ENCODE assay signal across 15 cellular contexts in the genomic region with DNA sequence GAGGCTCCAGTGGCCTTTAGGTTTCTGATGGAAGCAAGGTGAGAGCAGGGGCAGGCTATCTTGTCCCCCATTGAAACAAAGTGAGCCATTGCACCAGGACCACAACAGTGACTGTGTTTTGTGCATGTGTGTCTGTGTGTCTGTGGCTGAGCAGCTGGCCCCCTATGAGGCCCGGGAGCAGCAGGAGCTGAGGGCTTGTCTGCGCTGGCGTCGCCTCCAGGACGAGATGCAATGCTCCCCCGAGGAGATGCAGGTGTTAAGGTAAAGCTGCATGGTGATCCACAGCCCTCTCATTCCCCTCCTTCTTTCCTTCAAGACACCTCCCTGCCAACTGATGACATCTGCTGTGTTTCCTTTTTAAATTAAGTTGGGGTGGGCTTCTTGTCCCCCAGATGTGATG.
A peak's percentile ranks its signal among the peaks of the same experiment; 100 is the strongest.
DNase-seq lines count a peak whose midpoint lies in the region; ATAC-seq, FAIRE-seq and TF ChIP-seq lines count a peak whose summit lies in the region.
"Had no signal": no experiment of that assay in that cellular context is flagged by ENCODE, and none has a peak within 500 bp of the region (broad histone marks: within the 10 kb centered on the region; RNA-seq: fewer than 3 reads in every experiment).

No MANE protein-coding gene starts in this region.

- no peaks in the 10 kb centered on the region for H3K23me2 ChIP-seq in H1 (ENCODE audit: low read depth, low read length)

- H2BK5ac ChIP-seq in H1 (ENCODE audit: low read depth, low read length) = no peak overlapping the region

- H3K36me3 Mint-ChIP-seq in neural crest cell (ENCODE audit: low read depth) = no peaks in the 10 kb centered on the region
- no peaks in the 10 kb centered on the region for H3K36me3 Mint-ChIP-seq in activated T-cell treated with anti-CD3 and anti-CD28 coated beads, Interleukin-2, amount 50 U/mL, for 72 hours (ENCODE audit: insufficient read depth in 2 of 2)

- TF ChIP-seq EP300 in H1 (IDR thresholded peaks at IDR 0.05; ENCODE audit: borderline replicate concordance in 1 of 2, low read depth in 2 of 2, low read length in 2 of 2) = no peak

- H3K4me3 ChIP-seq in left ventricle myocardium inferior (no peak overlapping the region), H1 (ENCODE audit: extremely low read depth in 1 of 4, insufficient read depth in 2 of 4, low read depth in 3 of 4, low read length in 4 of 4) (no peak overlapping the region)
- H3K4me3 ChIP-seq: uterus had no signal

- no peak overlapping the region for H3K9ac ChIP-seq in H1 (replicated peaks in 1 of 4; ENCODE audit: extremely low read depth in 1 of 4, low read depth in 3 of 4, low read length in 3 of 4)

- no peak for TF ChIP-seq RAD21 in H1 (IDR thresholded peaks at IDR 0.05 in 1 of 2, conservative IDR thresholded peaks at IDR 0.05 in 1 of 2; ENCODE audit: low read depth in 2 of 2, low read length in 2 of 2)

- CTCF ChIA-PET in H1 (lab: Charles Lee; ENCODE audit: partially characterized antibody) = no interaction called here

- DNase-seq in left ventricle myocardium inferior (no peak), cardiac septum (ENCODE audit: low spot score) (no peak), H1 (ENCODE audit: low read depth in 1 of 2, low spot score in 2 of 2) (no peak), neural crest cell (ENCODE audit: low read depth, low spot score) (no peak), NOMO-1 treated with DMSO at 0.1 percent for 48 hours (lab: John Stamatoyannopoulos, UW; ENCODE audit: unreplicated experiment) (no peak), ACHN (no peak)
- DNase-seq in activated T-cell treated with anti-CD3 and anti-CD28 coated beads, Interleukin-2, amount 50 U/mL, for 72 hours = no peak
- DNase-seq: activated CD4-positive, alpha-beta T cell treated with anti-CD3 and anti-CD28 coated beads, Interleukin-2, amount 10 ng/mL, durations not matched to agents 24 days and 14 days; left colon; NCI-H526; Right ventricle myocardium superior had no signal

- no peak overlapping the region for H3K18ac ChIP-seq in H1 (ENCODE audit: extremely low read depth, low read length)

- WGBS in H1 (ENCODE audit: extremely low coverage in 1 of 2, insufficient coverage in 1 of 2, insufficient read length in 1 of 2, insufficient replicate concordance in 2 of 2, low coverage in 1 of 2, low lambda C conversion rate in 2 of 2, missing lambda C conversion rate in 1 of 2), 2 experiments = 87% methylated on average over 6 of the region's 6 CpGs; no CpG with 5 or more reads in 1 of the 2 experiments

- no peaks in the 10 kb centered on the region; a peak in 1 of 4 replicates for H3K79me2 ChIP-seq in H1 (ENCODE audit: control insufficient read depth in 1 of 2, insufficient read depth in 2 of 2, low read length in 2 of 2)

- H3K27ac Mint-ChIP-seq in neural crest cell (ENCODE audit: unreplicated experiment) = peak overlapping the region; percentile 37
- H3K27ac Mint-ChIP-seq in activated T-cell treated with anti-CD3 and anti-CD28 coated beads, Interleukin-2, amount 50 U/mL, for 72 hours = no peak overlapping the region
- H3K27ac Mint-ChIP-seq: activated CD4-positive, alpha-beta T cell treated with anti-CD3 and anti-CD28 coated beads, Interleukin-2, amount 10 ng/mL, durations not matched to agents 24 days and 14 days; activated T-helper 17 cell treated with anti-CD3 and anti-CD28 coated beads, Interleukin-2, amount 50 U/mL, for 72 hours had no signal

- H4K5ac ChIP-seq in H1 (ENCODE audit: insufficient read length, low read depth, low read length) = no peak overlapping the region

- H4K91ac ChIP-seq in H1 (replicated peaks; ENCODE audit: insufficient read length, low read length) = no peak overlapping the region

- no peak overlapping the region for H2BK12ac ChIP-seq in H1 (ENCODE audit: low read depth, low read length)

- peak overlapping the region; percentile 51; the same call in 1 of the 2 replicates for H4K8ac ChIP-seq in H1 (ENCODE audit: extremely low read depth, insufficient read depth, low read length)

- no peak for FAIRE-seq in H1 (lab: Jason Lieb, UNC)

- H4K20me1 ChIP-seq in H1 (replicated peaks in 1 of 2; ENCODE audit: control insufficient read depth in 1 of 2, insufficient read depth in 2 of 2, low read length in 2 of 2) = no peaks in the 10 kb centered on the region

- peak overlapping the region; percentile 77 for H3K27ac ChIP-seq in left ventricle myocardium inferior (replicated peaks)
- no peak overlapping the region for H3K27ac ChIP-seq in H1 (ENCODE audit: low read depth, low read length)
- H3K27ac ChIP-seq: neutrophil had no signal

- no peak overlapping the region for H3K4ac ChIP-seq in H1 (replicated peaks; ENCODE audit: insufficient read length, low read depth, low read length)

- H3K27me3 ChIP-seq in left ventricle myocardium inferior (ENCODE audit: low read depth) (no peaks in the 10 kb centered on the region), H1 (replicated peaks in 1 of 4; ENCODE audit: control insufficient read depth in 3 of 4, extremely low read depth in 1 of 4, insufficient read depth in 3 of 4, low read length in 3 of 4) (no peaks in the 10 kb centered on the region)
- H3K27me3 ChIP-seq: neutrophil, uterus had no signal

- peaks cover 48% of the 10 kb centered on the region for H3K4me1 ChIP-seq in left ventricle myocardium inferior
- H3K4me1 ChIP-seq in H1 (replicated peaks in 1 of 4; ENCODE audit: control insufficient read depth in 3 of 4, insufficient read depth in 4 of 4, low read length in 3 of 4) = peaks cover 0 to 3% (median 1%) of the 10 kb centered on the region in 4 experiments; a peak in 3 of 7 replicates

- POLR2A ChIA-PET in H1 (lab: Charles Lee; ENCODE audit: partially characterized antibody) = no interaction called here

- H3K27me3 Mint-ChIP-seq in neural crest cell (ENCODE audit: low read depth) = no peaks in the 10 kb centered on the region
- H3K27me3 Mint-ChIP-seq in activated T-cell treated with anti-CD3 and anti-CD28 coated beads, Interleukin-2, amount 50 U/mL, for 72 hours (ENCODE audit: low read depth) = no peaks in the 10 kb centered on the region
- H3K27me3 Mint-ChIP-seq: activated CD4-positive, alpha-beta T cell treated with anti-CD3 and anti-CD28 coated beads, Interleukin-2, amount 10 ng/mL, durations not matched to agents 24 days and 14 days; activated T-helper 17 cell treated with anti-CD3 and anti-CD28 coated beads, Interleukin-2, amount 50 U/mL, for 72 hours had no signal

- no peaks in the 10 kb centered on the region for H3K79me1 ChIP-seq in H1 (ENCODE audit: low read depth, low read length)

- TF ChIP-seq POLR2A in H1 (IDR thresholded peaks at IDR 0.05; ENCODE audit: control extremely low read depth in 1 of 2, low read depth in 2 of 2, low read length in 2 of 2) = no peak

- no peak for ATAC-seq in activated T-cell treated with anti-CD3 and anti-CD28 coated beads, Interleukin-2, amount 50 U/mL, for 72 hours (replicated peaks in 1 of 2)
- ATAC-seq in GM19455 (IDR thresholded peaks at IDR 0.05; ENCODE audit: unreplicated experiment) = no peak
- ATAC-seq: activated T-helper 17 cell treated with anti-CD3 and anti-CD28 coated beads, Interleukin-2, amount 50 U/mL, for 72 hours; left colon had no signal

- in situ Hi-C loops in ACHN (cut with HindIII; ENCODE audit: low pct_ligation_motif_present, low pct_unique_long_range_greater_than_20kb, low sequenced_read_pairs) = no loop called here

- H3K23ac ChIP-seq in H1 (ENCODE audit: insufficient read length) = no peak overlapping the region

- no peak overlapping the region for H3K14ac ChIP-seq in H1 (ENCODE audit: insufficient read length)

- no peak overlapping the region for H2AFZ ChIP-seq in H1 (ENCODE audit: low read length)

- H3K9me3 ChIP-seq in left ventricle myocardium inferior (replicated peaks) (no peaks in the 10 kb centered on the region), H1 (ENCODE audit: insufficient read depth in 2 of 2, low read depth in 1 of 2, low read length in 1 of 2) (no peaks in the 10 kb centered on the region)
- H3K9me3 ChIP-seq: neutrophil, uterus had no signal

- H3K4me3 Mint-ChIP-seq in neural crest cell = no peak overlapping the region
- H3K4me3 Mint-ChIP-seq in activated T-cell treated with anti-CD3 and anti-CD28 coated beads, Interleukin-2, amount 50 U/mL, for 72 hours = no peak overlapping the region
- H3K4me3 Mint-ChIP-seq: activated CD4-positive, alpha-beta T cell treated with anti-CD3 and anti-CD28 coated beads, Interleukin-2, amount 10 ng/mL, durations not matched to agents 24 days and 14 days; activated T-helper 17 cell treated with anti-CD3 and anti-CD28 coated beads, Interleukin-2, amount 50 U/mL, for 72 hours had no signal

- no peak overlapping the region for H2BK120ac ChIP-seq in H1 (replicated peaks; ENCODE audit: low read depth, low read length)

- peaks cover 38% of the 10 kb centered on the region for H3K4me1 Mint-ChIP-seq in neural crest cell
- no peaks in the 10 kb centered on the region for H3K4me1 Mint-ChIP-seq in activated T-cell treated with anti-CD3 and anti-CD28 coated beads, Interleukin-2, amount 50 U/mL, for 72 hours (ENCODE audit: low read depth)
- H3K4me1 Mint-ChIP-seq: activated CD4-positive, alpha-beta T cell treated with anti-CD3 and anti-CD28 coated beads, Interleukin-2, amount 10 ng/mL, durations not matched to agents 24 days and 14 days had no signal

- intact Hi-C loops in left ventricle myocardium inferior (cut with micrococcal nuclease) = no loop called here
- intact Hi-C loops in cardiac septum (cut with DNase I) = loop anchor here (5.0 kb wide), 1 partner anchor 79 kb away; no protein-coding TSS in a partner anchor

- TF ChIP-seq CTCF in left ventricle myocardium inferior (IDR thresholded peaks at IDR 0.05; ENCODE audit: borderline replicate concordance) = no peak
- TF ChIP-seq CTCF in H1 (IDR thresholded peaks at IDR 0.05; ENCODE audit: control extremely low read depth in 1 of 3, insufficient read depth in 1 of 3, low read depth in 1 of 3, low read length in 3 of 3) = no peak
- no peak for TF ChIP-seq CTCF in neural crest cell (conservative IDR thresholded peaks at IDR 0.05)

- no peak overlapping the region for H3K4me2 ChIP-seq in H1 (ENCODE audit: insufficient read depth in 1 of 2, low read depth in 2 of 2, low read length in 2 of 2)

- no peak overlapping the region for H3K56ac ChIP-seq in H1 (replicated peaks; ENCODE audit: insufficient read length, low read depth, low read length)

- H2AK5ac ChIP-seq in H1 (ENCODE audit: low read depth, low read length) = no peak overlapping the region

- no peaks in the 10 kb centered on the region for H3K36me3 ChIP-seq in left ventricle myocardium inferior
- H3K36me3 ChIP-seq in H1 (ENCODE audit: control insufficient read depth in 2 of 4, insufficient read depth in 4 of 4, low read length in 3 of 4) = no peaks in the 10 kb centered on the region
- H3K36me3 ChIP-seq: neutrophil, uterus had no signal

- no peak overlapping the region for H2BK20ac ChIP-seq in H1 (ENCODE audit: low read length)

- H2BK15ac ChIP-seq in H1 (ENCODE audit: low read length) = no peak overlapping the region

- no peaks in the 10 kb centered on the region for H3K9me3 Mint-ChIP-seq in neural crest cell
- H3K9me3 Mint-ChIP-seq in activated T-cell treated with anti-CD3 and anti-CD28 coated beads, Interleukin-2, amount 50 U/mL, for 72 hours = no peaks in the 10 kb centered on the region
- H3K9me3 Mint-ChIP-seq: activated CD4-positive, alpha-beta T cell treated with anti-CD3 and anti-CD28 coated beads, Interleukin-2, amount 10 ng/mL, durations not matched to agents 24 days and 14 days; activated T-helper 17 cell treated with anti-CD3 and anti-CD28 coated beads, Interleukin-2, amount 50 U/mL, for 72 hours had no signal

TF ChIP-seq in H1, 55 proteins besides CTCF, POLR2A, EP300 and RAD21 (continues in another document):
- TF ChIP-seq BCL11A (IDR thresholded peaks at IDR 0.05; ENCODE audit: low read depth in 2 of 2, low read length in 2 of 2) = no peak
